ENCODE assay signal across 8 cellular contexts in genomic region chr18:22703883-22704626, GRCh38.
DNase-seq lines count a peak whose midpoint lies in the region; ATAC-seq and TF ChIP-seq lines count a peak whose summit lies in the region.

No MANE protein-coding gene starts in this region.

- H3K9me2 ChIP-seq in Karpas-422 (replicated peaks; ENCODE audit: insufficient read depth, low read length) (no peaks in the 10 kb centered on the region), SU-DHL-6 (replicated peaks; ENCODE audit: insufficient read depth, low read length) (no peaks in the 10 kb centered on the region)

- H3K9ac ChIP-seq in Karpas-422 (ENCODE audit: low read length) (no peak overlapping the region), SU-DHL-6 (ENCODE audit: low read length) (no peak overlapping the region)

- H3K4me3 ChIP-seq in Karpas-422 (ENCODE audit: low read length), result no peak overlapping the region
- no peak overlapping the region for H3K4me3 ChIP-seq in SU-DHL-6 (ENCODE audit: insufficient read depth, low read length, poor library complexity, severe bottlenecking)

- H4K20me1 ChIP-seq in Karpas-422 (ENCODE audit: insufficient read depth, low read depth, low read length), result no peaks in the 10 kb centered on the region
- no peaks in the 10 kb centered on the region for H4K20me1 ChIP-seq in SU-DHL-6 (ENCODE audit: low read depth, low read length)

- H3K36me3 ChIP-seq in Karpas-422 (ENCODE audit: insufficient read depth, low read length), result no peaks in the 10 kb centered on the region
- no peaks in the 10 kb centered on the region for H3K36me3 ChIP-seq in SU-DHL-6 (ENCODE audit: low read length)

- TF ChIP-seq CTCF in SU-DHL-6 (IDR thresholded peaks at IDR 0.05; ENCODE audit: insufficient read depth, low read length, poor library complexity, severe bottlenecking) (peak; percentile 97), foreskin keratinocyte (conservative IDR thresholded peaks at IDR 0.05) (peak; percentile 90)

- ATAC-seq in foreskin keratinocyte, result peak; percentile 52

- H3K79me2 ChIP-seq in Karpas-422 (ENCODE audit: low read length) (no peaks in the 10 kb centered on the region), SU-DHL-6 (ENCODE audit: insufficient read depth, low read length) (no peaks in the 10 kb centered on the region)

- H3K4me2 ChIP-seq in Karpas-422 (ENCODE audit: low read depth, low read length, poor library complexity, severe bottlenecking), result no peak overlapping the region
- no peak overlapping the region for H3K4me2 ChIP-seq in SU-DHL-6 (ENCODE audit: low read depth, low read length, poor library complexity, severe bottlenecking)

- no peaks in the 10 kb centered on the region for H3K4me1 ChIP-seq in Karpas-422 (ENCODE audit: low read length)
- no peaks in the 10 kb centered on the region for H3K4me1 ChIP-seq in foreskin keratinocyte

- no peaks in the 10 kb centered on the region for H3F3A ChIP-seq in SU-DHL-6 (ENCODE audit: insufficient read depth)

- H3K27me3 ChIP-seq in Karpas-422 (ENCODE audit: low read length) (no peaks in the 10 kb centered on the region), SU-DHL-6 (ENCODE audit: low read length) (no peaks in the 10 kb centered on the region), foreskin keratinocyte (no peaks in the 10 kb centered on the region)

- no peaks in the 10 kb centered on the region for H3K9me3 ChIP-seq in Karpas-422 (ENCODE audit: low read length)
- no peaks in the 10 kb centered on the region for H3K9me3 ChIP-seq in SU-DHL-6 (ENCODE audit: insufficient read depth, low read length)

- H2AFZ ChIP-seq in Karpas-422 (ENCODE audit: low read length), result no peak overlapping the region
- no peak overlapping the region for H2AFZ ChIP-seq in SU-DHL-6 (ENCODE audit: low read depth, low read length, severe bottlenecking)

- DNase-seq in COR-L47 (lab: John Stamatoyannopoulos, UW) (peak; percentile 25), GM19238 (ENCODE audit: insufficient read length, low spot score) (peak; percentile 27), Karpas-422 (peak; percentile 80), foreskin keratinocyte (peak; percentile 16 to 40), pons (ENCODE audit: low spot score) (peak; percentile 69), T1000 (lab: John Stamatoyannopoulos, UW) (no peak), NCI-H524 treated with DMSO at 0.1 percent for 48 hours (lab: John Stamatoyannopoulos, UW) (no peak)

- H3K27ac ChIP-seq in Karpas-422 (ENCODE audit: low read length), result no peak overlapping the region
- H3K27ac ChIP-seq in SU-DHL-6 (ENCODE audit: low read depth, low read length), result no peak overlapping the region
- H3K27ac ChIP-seq in foreskin keratinocyte, result no peak overlapping the region

Comparison
In these comparisons a context has a peak if more than half of its experiments do, and no peak if none do; other contexts are left out.
1. DNase-seq: peak in COR-L47 (single experiment), GM19238 (single experiment), Karpas-422 (single experiment), foreskin keratinocyte (2 of 2) and pons (single experiment); none in T1000 (single experiment) and NCI-H524 treated with DMSO at 0.1 percent for 48 hours (single experiment).